Comparison of ENCODE assay signal across 8 cellular contexts in the genomic region with DNA sequence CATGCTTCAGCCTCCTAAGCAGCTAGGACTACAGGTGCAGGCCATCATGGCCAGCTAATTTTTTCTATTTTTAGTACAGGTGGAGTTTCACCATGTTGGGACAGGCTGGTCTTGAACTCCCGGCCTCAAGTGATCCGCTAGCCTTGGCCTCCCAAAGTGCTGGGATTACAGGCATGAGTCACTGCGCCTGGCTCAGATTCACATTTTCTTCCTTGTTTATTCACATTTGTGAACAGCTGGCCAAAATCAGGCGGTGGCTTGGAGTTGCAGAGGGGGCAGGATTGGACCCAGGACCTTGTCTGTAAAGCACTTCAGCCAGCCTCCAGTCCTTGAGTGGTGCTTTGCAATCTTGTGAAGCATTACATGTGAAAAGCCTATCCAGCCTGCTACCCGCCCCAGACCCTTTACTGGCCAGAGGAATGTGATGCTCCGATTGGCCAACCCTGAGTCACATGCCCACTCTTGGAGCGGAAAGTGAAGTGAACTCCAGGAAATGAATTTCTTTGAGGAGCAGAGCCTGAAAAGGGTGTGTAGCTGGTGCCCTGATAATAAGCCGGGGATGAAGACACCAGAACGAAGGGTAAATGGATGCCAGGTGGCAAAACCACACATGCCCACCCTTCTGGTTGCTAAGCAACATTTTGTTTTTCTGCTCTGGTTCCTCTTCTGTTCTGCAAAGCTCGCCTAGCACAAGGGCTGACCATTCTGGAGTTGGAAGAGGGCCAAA.
DNase-seq lines count a peak whose midpoint lies in the region; ATAC-seq and TF ChIP-seq lines count a peak whose summit lies in the region.

No MANE protein-coding gene starts in this region.

- peaks cover 20% of the 10 kb centered on the region for H3K4me1 ChIP-seq in SJCRH30

- no peaks in the 10 kb centered on the region for H3K36me3 ChIP-seq in SJCRH30

- H3K4me3 ChIP-seq in SJCRH30 (peak overlapping the region; percentile 36), foreskin fibroblast (ENCODE audit: low read depth in 1 of 2, low read length in 2 of 2) (peak overlapping the region in 1 of 2 donors; percentile 39)

- ATAC-seq in HG02623 (IDR thresholded peaks at IDR 0.05; ENCODE audit: unreplicated experiment), result no peak

- H3K9me3 ChIP-seq in SJCRH30 (replicated peaks), result no peaks in the 10 kb centered on the region

- DNase-seq in GM04504 (ENCODE audit: low read depth) (peak; percentile 48), MV-4-11 (lab: John Stamatoyannopoulos, UW) (peak; percentile 97), SJCRH30 (peak; percentile 90 to 91), foreskin fibroblast (peak; percentile 36 to 67), non-pigmented ciliary epithelial cell (ENCODE audit: low read depth) (peak; percentile 80), T-helper 9 cell (no peak)
- no peak for DNase-seq in stimulated activated CD4-positive, alpha-beta T cell treated with anti-CD3 and anti-CD28 coated beads, Interleukin-4, amount 100 ng/mL, for 1 hour

- peak overlapping the region; percentile 33; the same call in 1 of the 2 replicates for H3K27ac ChIP-seq in SJCRH30

- no peak for TF ChIP-seq CTCF in foreskin fibroblast (IDR thresholded peaks at IDR 0.05; ENCODE audit: low read depth, low read length)

- no peaks in the 10 kb centered on the region for H3K27me3 ChIP-seq in SJCRH30

Comparison
In these comparisons a context has a peak if more than half of its experiments do, and no peak if none do; other contexts are left out.
1. DNase-seq: peak in GM04504 (single experiment), MV-4-11 (single experiment), SJCRH30 (2 of 2), foreskin fibroblast (2 of 2) and non-pigmented ciliary epithelial cell (single experiment); none in T-helper 9 cell (single experiment) and stimulated activated CD4-positive, alpha-beta T cell treated with anti-CD3 and anti-CD28 coated beads, Interleukin-4, amount 100 ng/mL, for 1 hour (single experiment).